ENCODE assay signal across 10 cellular contexts in the genomic region with DNA sequence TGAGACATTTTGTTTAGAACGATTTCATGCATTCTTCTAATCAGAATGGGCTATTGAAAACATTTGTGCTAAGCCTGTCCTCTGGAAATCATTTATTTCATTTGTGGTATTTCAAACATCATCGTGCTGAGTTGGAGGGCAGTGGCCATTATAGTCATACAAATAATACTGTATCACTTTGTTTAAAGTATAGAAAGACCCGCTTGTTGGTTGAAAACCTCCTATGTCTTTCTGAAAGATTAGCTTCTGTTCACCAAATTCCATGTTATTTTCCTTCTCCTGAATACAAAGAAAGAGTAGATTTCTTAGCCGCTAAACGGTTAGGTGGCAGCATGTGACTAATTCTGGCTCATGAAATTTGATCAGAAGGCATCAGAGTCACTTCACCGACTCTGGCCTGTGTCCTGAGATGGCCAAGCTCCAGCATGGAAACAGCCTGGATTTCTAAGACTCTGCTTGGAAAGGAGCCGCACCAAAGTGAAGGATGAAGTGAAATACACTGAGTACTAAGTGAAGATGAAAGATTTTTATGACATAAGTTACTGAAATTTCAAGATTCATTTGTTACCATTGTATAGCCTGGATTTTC.
DNase-seq lines count a peak whose midpoint lies in the region; TF ChIP-seq lines count a peak whose summit lies in the region.
"Had no signal": no experiment of that assay in that cellular context is flagged by ENCODE, and none has a peak within 500 bp of the region (broad histone marks: within the 10 kb centered on the region; RNA-seq: fewer than 3 reads in every experiment).

No MANE protein-coding gene starts in this region.

- TF ChIP-seq RAD21 in Ishikawa (IDR thresholded peaks at IDR 0.05; ENCODE audit: low read depth), result peak; percentile 60

- DNase-seq in cerebellar cortex (ENCODE audit: low spot score) (peak; percentile 93), medulla oblongata (ENCODE audit: extremely low spot score) (peak; percentile 91), ureter (ENCODE audit: low spot score) (peak; percentile 57), NCI-H2081 (lab: John Stamatoyannopoulos, UW) (no peak), SHP77 (lab: John Stamatoyannopoulos, UW) (no peak), NCI-H2171 treated with DMSO at 0.1 percent for 48 hours (lab: John Stamatoyannopoulos, UW) (no peak)
- DNase-seq: activated gamma-delta T cell, NCI-H2227 treated with DMSO at 0.1 percent for 48 hours, T-helper 9 cell had no signal

- peak; percentile 65; the same call in 1 of the 2 replicates for TF ChIP-seq EP300 in Ishikawa (IDR thresholded peaks at IDR 0.05; ENCODE audit: borderline replicate concordance)

TF ChIP-seq in Ishikawa, 13 proteins besides CTCF, POLR2A, EP300 and RAD21:
- TF ChIP-seq, protein P1, sequence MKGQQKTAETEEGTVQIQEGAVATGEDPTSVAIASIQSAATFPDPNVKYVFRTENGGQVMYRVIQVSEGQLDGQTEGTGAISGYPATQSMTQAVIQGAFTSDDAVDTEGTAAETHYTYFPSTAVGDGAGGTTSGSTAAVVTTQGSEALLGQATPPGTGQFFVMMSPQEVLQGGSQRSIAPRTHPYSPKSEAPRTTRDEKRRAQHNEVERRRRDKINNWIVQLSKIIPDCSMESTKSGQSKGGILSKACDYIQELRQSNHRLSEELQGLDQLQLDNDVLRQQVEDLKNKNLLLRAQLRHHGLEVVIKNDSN (IDR thresholded peaks at IDR 0.05), result peak; percentile 83
- TF ChIP-seq, protein P2, sequence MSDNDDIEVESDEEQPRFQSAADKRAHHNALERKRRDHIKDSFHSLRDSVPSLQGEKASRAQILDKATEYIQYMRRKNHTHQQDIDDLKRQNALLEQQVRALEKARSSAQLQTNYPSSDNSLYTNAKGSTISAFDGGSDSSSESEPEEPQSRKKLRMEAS (IDR thresholded peaks at IDR 0.05), result peak; percentile 38; the same call in 1 of the 2 replicates
- TF ChIP-seq TCF12 (IDR thresholded peaks at IDR 0.05; ENCODE audit: low read depth), result peak; percentile 40
- TF ChIP-seq, protein P3, sequence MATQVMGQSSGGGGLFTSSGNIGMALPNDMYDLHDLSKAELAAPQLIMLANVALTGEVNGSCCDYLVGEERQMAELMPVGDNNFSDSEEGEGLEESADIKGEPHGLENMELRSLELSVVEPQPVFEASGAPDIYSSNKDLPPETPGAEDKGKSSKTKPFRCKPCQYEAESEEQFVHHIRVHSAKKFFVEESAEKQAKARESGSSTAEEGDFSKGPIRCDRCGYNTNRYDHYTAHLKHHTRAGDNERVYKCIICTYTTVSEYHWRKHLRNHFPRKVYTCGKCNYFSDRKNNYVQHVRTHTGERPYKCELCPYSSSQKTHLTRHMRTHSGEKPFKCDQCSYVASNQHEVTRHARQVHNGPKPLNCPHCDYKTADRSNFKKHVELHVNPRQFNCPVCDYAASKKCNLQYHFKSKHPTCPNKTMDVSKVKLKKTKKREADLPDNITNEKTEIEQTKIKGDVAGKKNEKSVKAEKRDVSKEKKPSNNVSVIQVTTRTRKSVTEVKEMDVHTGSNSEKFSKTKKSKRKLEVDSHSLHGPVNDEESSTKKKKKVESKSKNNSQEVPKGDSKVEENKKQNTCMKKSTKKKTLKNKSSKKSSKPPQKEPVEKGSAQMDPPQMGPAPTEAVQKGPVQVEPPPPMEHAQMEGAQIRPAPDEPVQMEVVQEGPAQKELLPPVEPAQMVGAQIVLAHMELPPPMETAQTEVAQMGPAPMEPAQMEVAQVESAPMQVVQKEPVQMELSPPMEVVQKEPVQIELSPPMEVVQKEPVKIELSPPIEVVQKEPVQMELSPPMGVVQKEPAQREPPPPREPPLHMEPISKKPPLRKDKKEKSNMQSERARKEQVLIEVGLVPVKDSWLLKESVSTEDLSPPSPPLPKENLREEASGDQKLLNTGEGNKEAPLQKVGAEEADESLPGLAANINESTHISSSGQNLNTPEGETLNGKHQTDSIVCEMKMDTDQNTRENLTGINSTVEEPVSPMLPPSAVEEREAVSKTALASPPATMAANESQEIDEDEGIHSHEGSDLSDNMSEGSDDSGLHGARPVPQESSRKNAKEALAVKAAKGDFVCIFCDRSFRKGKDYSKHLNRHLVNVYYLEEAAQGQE (IDR thresholded peaks at IDR 0.05; ENCODE audit: low read depth), result no peak
- peak; percentile 65 for TF ChIP-seq NFIC (IDR thresholded peaks at IDR 0.05)
- TF ChIP-seq EGR1 (IDR thresholded peaks at IDR 0.05), result no peak

Comparison
In these comparisons a context has a peak if more than half of its experiments do, and no peak if none do; other contexts are left out.
1. DNase-seq: peak in cerebellar cortex (single experiment), medulla oblongata (single experiment) and ureter (single experiment); none in NCI-H2081 (0 of 2), SHP77 (0 of 2) and NCI-H2171 treated with DMSO at 0.1 percent for 48 hours (single experiment).